ENCODE assay signal across 1 cellular context in genomic region chr6:115982453-115982852, GRCh38.
TF ChIP-seq lines count a peak whose summit lies in the region.

No MANE protein-coding gene starts in this region.

TF ChIP-seq in HepG2, 621 proteins besides CTCF, POLR2A, EP300 and RAD21 (continued from another document and continues in another):
- no peak for TF ChIP-seq FOXO4 (CRISPR knock-in tag; conservative IDR thresholded peaks at IDR 0.05)
- peak; percentile 37 for TF ChIP-seq FOSL2 (CRISPR knock-in tag; IDR thresholded peaks at IDR 0.05)
- TF ChIP-seq FOXO1 (CRISPR knock-in tag; IDR thresholded peaks at IDR 0.05): no peak
- TF ChIP-seq CEBPG (CRISPR knock-in tag; IDR thresholded peaks at IDR 0.05): peak; percentile 29; the same call in 1 of the 2 replicates
- no peak for TF ChIP-seq NAIF1 (CRISPR knock-in tag; IDR thresholded peaks at IDR 0.05; ENCODE audit: borderline replicate concordance)
- TF ChIP-seq HNF4A (CRISPR knock-in tag; IDR thresholded peaks at IDR 0.05): peak; percentile 86
- no peak for TF ChIP-seq TP53 (CRISPR knock-in tag; conservative IDR thresholded peaks at IDR 0.05)
- 0 out of 2 replicates have a peak, but pooled peaks have one; percentile 24 for TF ChIP-seq ZGPAT (CRISPR knock-in tag; IDR thresholded peaks at IDR 0.05)
- no peak for TF ChIP-seq CREB1 (IDR thresholded peaks at IDR 0.05)
- peak; percentile 30; the same call in 1 of the 2 replicates for TF ChIP-seq CREB1 (CRISPR knock-in tag; IDR thresholded peaks at IDR 0.05)
- TF ChIP-seq BCL6 (CRISPR knock-in tag; IDR thresholded peaks at IDR 0.05): peak; percentile 99
- no peak for TF ChIP-seq IKZF5 (CRISPR knock-in tag; IDR thresholded peaks at IDR 0.05)
- TF ChIP-seq ZNF644 (CRISPR knock-in tag; IDR thresholded peaks at IDR 0.05; ENCODE audit: low read depth): peak; percentile 94
- TF ChIP-seq, protein P1, sequence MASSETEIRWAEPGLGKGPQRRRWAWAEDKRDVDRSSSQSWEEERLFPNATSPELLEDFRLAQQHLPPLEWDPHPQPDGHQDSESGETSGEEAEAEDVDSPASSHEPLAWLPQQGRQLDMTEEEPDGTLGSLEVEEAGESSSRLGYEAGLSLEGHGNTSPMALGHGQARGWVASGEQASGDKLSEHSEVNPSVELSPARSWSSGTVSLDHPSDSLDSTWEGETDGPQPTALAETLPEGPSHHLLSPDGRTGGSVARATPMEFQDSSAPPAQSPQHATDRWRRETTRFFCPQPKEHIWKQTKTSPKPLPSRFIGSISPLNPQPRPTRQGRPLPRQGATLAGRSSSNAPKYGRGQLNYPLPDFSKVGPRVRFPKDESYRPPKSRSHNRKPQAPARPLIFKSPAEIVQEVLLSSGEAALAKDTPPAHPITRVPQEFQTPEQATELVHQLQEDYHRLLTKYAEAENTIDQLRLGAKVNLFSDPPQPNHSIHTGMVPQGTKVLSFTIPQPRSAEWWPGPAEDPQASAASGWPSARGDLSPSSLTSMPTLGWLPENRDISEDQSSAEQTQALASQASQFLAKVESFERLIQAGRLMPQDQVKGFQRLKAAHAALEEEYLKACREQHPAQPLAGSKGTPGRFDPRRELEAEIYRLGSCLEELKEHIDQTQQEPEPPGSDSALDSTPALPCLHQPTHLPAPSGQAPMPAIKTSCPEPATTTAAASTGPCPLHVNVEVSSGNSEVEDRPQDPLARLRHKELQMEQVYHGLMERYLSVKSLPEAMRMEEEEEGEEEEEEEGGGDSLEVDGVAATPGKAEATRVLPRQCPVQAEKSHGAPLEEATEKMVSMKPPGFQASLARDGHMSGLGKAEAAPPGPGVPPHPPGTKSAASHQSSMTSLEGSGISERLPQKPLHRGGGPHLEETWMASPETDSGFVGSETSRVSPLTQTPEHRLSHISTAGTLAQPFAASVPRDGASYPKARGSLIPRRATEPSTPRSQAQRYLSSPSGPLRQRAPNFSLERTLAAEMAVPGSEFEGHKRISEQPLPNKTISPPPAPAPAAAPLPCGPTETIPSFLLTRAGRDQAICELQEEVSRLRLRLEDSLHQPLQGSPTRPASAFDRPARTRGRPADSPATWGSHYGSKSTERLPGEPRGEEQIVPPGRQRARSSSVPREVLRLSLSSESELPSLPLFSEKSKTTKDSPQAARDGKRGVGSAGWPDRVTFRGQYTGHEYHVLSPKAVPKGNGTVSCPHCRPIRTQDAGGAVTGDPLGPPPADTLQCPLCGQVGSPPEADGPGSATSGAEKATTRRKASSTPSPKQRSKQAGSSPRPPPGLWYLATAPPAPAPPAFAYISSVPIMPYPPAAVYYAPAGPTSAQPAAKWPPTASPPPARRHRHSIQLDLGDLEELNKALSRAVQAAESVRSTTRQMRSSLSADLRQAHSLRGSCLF (CRISPR knock-in tag; IDR thresholded peaks at IDR 0.05; ENCODE audit: borderline replicate concordance): no peak
- TF ChIP-seq ZNF687 (CRISPR knock-in tag; IDR thresholded peaks at IDR 0.05): no peak
- TF ChIP-seq, protein P2, sequence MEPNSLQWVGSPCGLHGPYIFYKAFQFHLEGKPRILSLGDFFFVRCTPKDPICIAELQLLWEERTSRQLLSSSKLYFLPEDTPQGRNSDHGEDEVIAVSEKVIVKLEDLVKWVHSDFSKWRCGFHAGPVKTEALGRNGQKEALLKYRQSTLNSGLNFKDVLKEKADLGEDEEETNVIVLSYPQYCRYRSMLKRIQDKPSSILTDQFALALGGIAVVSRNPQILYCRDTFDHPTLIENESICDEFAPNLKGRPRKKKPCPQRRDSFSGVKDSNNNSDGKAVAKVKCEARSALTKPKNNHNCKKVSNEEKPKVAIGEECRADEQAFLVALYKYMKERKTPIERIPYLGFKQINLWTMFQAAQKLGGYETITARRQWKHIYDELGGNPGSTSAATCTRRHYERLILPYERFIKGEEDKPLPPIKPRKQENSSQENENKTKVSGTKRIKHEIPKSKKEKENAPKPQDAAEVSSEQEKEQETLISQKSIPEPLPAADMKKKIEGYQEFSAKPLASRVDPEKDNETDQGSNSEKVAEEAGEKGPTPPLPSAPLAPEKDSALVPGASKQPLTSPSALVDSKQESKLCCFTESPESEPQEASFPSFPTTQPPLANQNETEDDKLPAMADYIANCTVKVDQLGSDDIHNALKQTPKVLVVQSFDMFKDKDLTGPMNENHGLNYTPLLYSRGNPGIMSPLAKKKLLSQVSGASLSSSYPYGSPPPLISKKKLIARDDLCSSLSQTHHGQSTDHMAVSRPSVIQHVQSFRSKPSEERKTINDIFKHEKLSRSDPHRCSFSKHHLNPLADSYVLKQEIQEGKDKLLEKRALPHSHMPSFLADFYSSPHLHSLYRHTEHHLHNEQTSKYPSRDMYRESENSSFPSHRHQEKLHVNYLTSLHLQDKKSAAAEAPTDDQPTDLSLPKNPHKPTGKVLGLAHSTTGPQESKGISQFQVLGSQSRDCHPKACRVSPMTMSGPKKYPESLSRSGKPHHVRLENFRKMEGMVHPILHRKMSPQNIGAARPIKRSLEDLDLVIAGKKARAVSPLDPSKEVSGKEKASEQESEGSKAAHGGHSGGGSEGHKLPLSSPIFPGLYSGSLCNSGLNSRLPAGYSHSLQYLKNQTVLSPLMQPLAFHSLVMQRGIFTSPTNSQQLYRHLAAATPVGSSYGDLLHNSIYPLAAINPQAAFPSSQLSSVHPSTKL (CRISPR knock-in tag; IDR thresholded peaks at IDR 0.05): peak; percentile 71
- no peak for TF ChIP-seq ZNF205 (CRISPR knock-in tag; IDR thresholded peaks at IDR 0.05)
- TF ChIP-seq, protein P3, sequence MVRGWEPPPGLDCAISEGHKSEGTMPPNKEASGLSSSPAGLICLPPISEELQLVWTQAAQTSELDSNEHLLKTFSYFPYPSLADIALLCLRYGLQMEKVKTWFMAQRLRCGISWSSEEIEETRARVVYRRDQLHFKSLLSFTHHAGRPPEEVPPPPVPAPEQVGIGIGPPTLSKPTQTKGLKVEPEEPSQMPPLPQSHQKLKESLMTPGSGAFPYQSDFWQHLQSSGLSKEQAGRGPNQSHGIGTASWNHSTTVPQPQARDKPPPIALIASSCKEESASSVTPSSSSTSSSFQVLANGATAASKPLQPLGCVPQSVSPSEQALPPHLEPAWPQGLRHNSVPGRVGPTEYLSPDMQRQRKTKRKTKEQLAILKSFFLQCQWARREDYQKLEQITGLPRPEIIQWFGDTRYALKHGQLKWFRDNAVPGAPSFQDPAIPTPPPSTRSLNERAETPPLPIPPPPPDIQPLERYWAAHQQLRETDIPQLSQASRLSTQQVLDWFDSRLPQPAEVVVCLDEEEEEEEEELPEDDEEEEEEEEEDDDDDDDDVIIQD (CRISPR knock-in tag; IDR thresholded peaks at IDR 0.05; ENCODE audit: low read depth): peak; percentile 80; the same call in 1 of the 2 replicates
- TF ChIP-seq, protein P4, sequence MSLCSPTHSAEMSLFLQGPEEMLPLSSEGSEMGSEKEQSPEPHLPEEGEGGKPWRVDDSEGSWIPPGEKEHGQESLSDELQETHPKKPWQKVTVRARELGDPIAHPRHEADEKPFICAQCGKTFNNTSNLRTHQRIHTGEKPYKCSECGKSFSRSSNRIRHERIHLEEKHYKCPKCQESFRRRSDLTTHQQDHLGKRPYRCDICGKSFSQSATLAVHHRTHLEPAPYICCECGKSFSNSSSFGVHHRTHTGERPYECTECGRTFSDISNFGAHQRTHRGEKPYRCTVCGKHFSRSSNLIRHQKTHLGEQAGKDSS (CRISPR knock-in tag; IDR thresholded peaks at IDR 0.05; ENCODE audit: borderline replicate concordance, low read depth): 0 out of 2 replicates have a peak, but pooled peaks have one; percentile 27
- TF ChIP-seq, protein P5, sequence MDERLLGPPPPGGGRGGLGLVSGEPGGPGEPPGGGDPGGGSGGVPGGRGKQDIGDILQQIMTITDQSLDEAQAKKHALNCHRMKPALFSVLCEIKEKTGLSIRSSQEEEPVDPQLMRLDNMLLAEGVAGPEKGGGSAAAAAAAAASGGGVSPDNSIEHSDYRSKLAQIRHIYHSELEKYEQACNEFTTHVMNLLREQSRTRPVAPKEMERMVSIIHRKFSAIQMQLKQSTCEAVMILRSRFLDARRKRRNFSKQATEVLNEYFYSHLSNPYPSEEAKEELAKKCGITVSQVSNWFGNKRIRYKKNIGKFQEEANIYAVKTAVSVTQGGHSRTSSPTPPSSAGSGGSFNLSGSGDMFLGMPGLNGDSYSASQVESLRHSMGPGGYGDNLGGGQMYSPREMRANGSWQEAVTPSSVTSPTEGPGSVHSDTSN (CRISPR knock-in tag; IDR thresholded peaks at IDR 0.05): 0 out of 2 replicates have a peak, but pooled peaks have one; percentile 25
- TF ChIP-seq FOXP1 (IDR thresholded peaks at IDR 0.05): no peak
- peak; percentile 36 for TF ChIP-seq FOXP1 (CRISPR knock-in tag; IDR thresholded peaks at IDR 0.05)
- TF ChIP-seq KDM1A (CRISPR knock-in tag; IDR thresholded peaks at IDR 0.05): 0 out of 2 replicates have a peak, but pooled peaks have one; percentile 20
- TF ChIP-seq SKI (IDR thresholded peaks at IDR 0.05; ENCODE audit: partially characterized antibody): peak; percentile 29
- peak; percentile 47; the same call in 1 of the 2 replicates for TF ChIP-seq HDAC2 (CRISPR knock-in tag; IDR thresholded peaks at IDR 0.05)
- TF ChIP-seq TBX3 (IDR thresholded peaks at IDR 0.05; ENCODE audit: borderline replicate concordance): peak; percentile 79; the same call in 1 of the 2 replicates
- TF ChIP-seq, protein P6, sequence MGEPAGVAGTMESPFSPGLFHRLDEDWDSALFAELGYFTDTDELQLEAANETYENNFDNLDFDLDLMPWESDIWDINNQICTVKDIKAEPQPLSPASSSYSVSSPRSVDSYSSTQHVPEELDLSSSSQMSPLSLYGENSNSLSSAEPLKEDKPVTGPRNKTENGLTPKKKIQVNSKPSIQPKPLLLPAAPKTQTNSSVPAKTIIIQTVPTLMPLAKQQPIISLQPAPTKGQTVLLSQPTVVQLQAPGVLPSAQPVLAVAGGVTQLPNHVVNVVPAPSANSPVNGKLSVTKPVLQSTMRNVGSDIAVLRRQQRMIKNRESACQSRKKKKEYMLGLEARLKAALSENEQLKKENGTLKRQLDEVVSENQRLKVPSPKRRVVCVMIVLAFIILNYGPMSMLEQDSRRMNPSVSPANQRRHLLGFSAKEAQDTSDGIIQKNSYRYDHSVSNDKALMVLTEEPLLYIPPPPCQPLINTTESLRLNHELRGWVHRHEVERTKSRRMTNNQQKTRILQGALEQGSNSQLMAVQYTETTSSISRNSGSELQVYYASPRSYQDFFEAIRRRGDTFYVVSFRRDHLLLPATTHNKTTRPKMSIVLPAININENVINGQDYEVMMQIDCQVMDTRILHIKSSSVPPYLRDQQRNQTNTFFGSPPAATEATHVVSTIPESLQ (CRISPR knock-in tag; conservative IDR thresholded peaks at IDR 0.05): no peak
- peak; percentile 71 for TF ChIP-seq TBL1XR1 (IDR thresholded peaks at IDR 0.05; ENCODE audit: borderline replicate concordance, low read length, partially characterized antibody)
- TF ChIP-seq RARA (CRISPR knock-in tag; IDR thresholded peaks at IDR 0.05): peak; percentile 76; the same call in 1 of the 2 replicates
- no peak for TF ChIP-seq DMAP1 (CRISPR knock-in tag; IDR thresholded peaks at IDR 0.05)
- TF ChIP-seq REPIN1 (CRISPR knock-in tag; IDR thresholded peaks at IDR 0.05; ENCODE audit: borderline replicate concordance, low read depth): peak; percentile 54; the same call in 1 of the 2 replicates
- peak; percentile 23; the same call in 1 of the 2 replicates for TF ChIP-seq SOX5 (CRISPR knock-in tag; IDR thresholded peaks at IDR 0.05; ENCODE audit: borderline replicate concordance)
- 0 out of 2 replicates have a peak, but pooled peaks have one; percentile 27 for TF ChIP-seq KAT8 (CRISPR knock-in tag; IDR thresholded peaks at IDR 0.05)
